ENCODE assay signal across 8 cellular contexts in genomic region chr2:112884869-112885502, GRCh38. TPM values are rescaled to one million over a fixed set of nuclear protein-coding genes. Genes with fewer than 3 reads are reported as not detected.
DNase-seq lines count a peak whose midpoint lies in the region; ATAC-seq, FAIRE-seq and TF ChIP-seq lines count a peak whose summit lies in the region.

No MANE protein-coding gene starts in this region.

- no peaks in the 10 kb centered on the region for H3K9me2 ChIP-seq in MM.1S (replicated peaks; ENCODE audit: insufficient read depth, low read length)

- no peaks in the 10 kb centered on the region for H3K36me3 Mint-ChIP-seq in CD8-positive, alpha-beta T cell
- no peaks in the 10 kb centered on the region for H3K36me3 Mint-ChIP-seq in stimulated activated memory B cell treated with anti-CD40 and anti-IgM and Interleukin-4, amounts not matched to agents 10 μg/mL and 1 μg/mL and 100 μg/mL, for 72 hours

- H3K9me3 ChIP-seq in CD8-positive, alpha-beta T cell (ENCODE audit: low read length): no peaks in the 10 kb centered on the region
- H3K9me3 ChIP-seq in MM.1S (replicated peaks; ENCODE audit: insufficient read depth, low read length) (no peaks in the 10 kb centered on the region), colonic mucosa (no peaks in the 10 kb centered on the region)

- H3K27ac ChIP-seq in CD8-positive, alpha-beta T cell (ENCODE audit: low read depth, low read length): no peak overlapping the region
- H3K27ac ChIP-seq in MM.1S (ENCODE audit: low read length): no peak overlapping the region; the same call in 1 of the 2 replicates
- no peak overlapping the region for H3K27ac ChIP-seq in colonic mucosa

- CTCF ChIA-PET in CD8-positive, alpha-beta T cell (lab: Charles Lee): interaction anchor here (0.6 to 3.6 kb wide), 22 partner anchors 8 to 863 kb away, joined by 3 to 44 read pairs (median 4); no protein-coding TSS in a partner anchor

- peaks cover 5% of the 10 kb centered on the region for H3K4me1 ChIP-seq in CD8-positive, alpha-beta T cell (ENCODE audit: insufficient read depth, low read length)
- H3K4me1 ChIP-seq in MM.1S (ENCODE audit: low read length) (peaks cover 29% of the 10 kb centered on the region), colonic mucosa (peaks cover under 1% of the 10 kb centered on the region)

- no peak overlapping the region for H3K4me3 ChIP-seq in CD8-positive, alpha-beta T cell (ENCODE audit: low read depth, low read length)
- H3K4me3 ChIP-seq in MM.1S (ENCODE audit: low read length) (peak overlapping the region; percentile 29; the same call in 1 of the 2 replicates), colonic mucosa (no peak overlapping the region)

- H3K4me1 Mint-ChIP-seq in CD8-positive, alpha-beta T cell (ENCODE audit: low read depth): peaks cover 12% of the 10 kb centered on the region
- H3K4me1 Mint-ChIP-seq in stimulated activated memory B cell treated with anti-CD40 and anti-IgM and Interleukin-4, amounts not matched to agents 10 μg/mL and 1 μg/mL and 100 μg/mL, for 72 hours: peaks cover 28% of the 10 kb centered on the region

- H2AFZ ChIP-seq in MM.1S (ENCODE audit: low read length): peak overlapping the region; percentile 74

- TF ChIP-seq CTCF in CD8-positive, alpha-beta T cell (IDR thresholded peaks at IDR 0.05): peak; percentile 83
- TF ChIP-seq CTCF in MM.1S (IDR thresholded peaks at IDR 0.05; ENCODE audit: low read length): peak; percentile 96
- TF ChIP-seq CTCF in colonic mucosa (IDR thresholded peaks at IDR 0.05): peak; percentile 97

- H3K4me2 ChIP-seq in MM.1S (ENCODE audit: low read depth, low read length): peak overlapping the region; percentile 76

- H3F3A ChIP-seq in MM.1S (ENCODE audit: insufficient read depth, low read length): peaks cover 17% of the 10 kb centered on the region

- no peak overlapping the region for H3K4me3 Mint-ChIP-seq in CD8-positive, alpha-beta T cell
- no peak overlapping the region for H3K4me3 Mint-ChIP-seq in stimulated activated memory B cell treated with anti-CD40 and anti-IgM and Interleukin-4, amounts not matched to agents 10 μg/mL and 1 μg/mL and 100 μg/mL, for 72 hours

- DNase-seq in CD8-positive, alpha-beta T cell: peak; percentile 40 to 73 (median 57)
- DNase-seq in MM.1S (peak; percentile 80), colonic mucosa (peak; percentile 86), midbrain (lab: John Stamatoyannopoulos, UW) (peak; percentile 10), urothelium cell line (ENCODE audit: low spot score) (no peak)

- no peaks in the 10 kb centered on the region for H3K27me3 ChIP-seq in CD8-positive, alpha-beta T cell (ENCODE audit: insufficient read depth, low read length)
- no peaks in the 10 kb centered on the region for H3K27me3 ChIP-seq in MM.1S (replicated peaks; ENCODE audit: insufficient read depth, low read length)
- H3K27me3 ChIP-seq in colonic mucosa: no peaks in the 10 kb centered on the region

- H3K9me3 Mint-ChIP-seq in CD8-positive, alpha-beta T cell: no peaks in the 10 kb centered on the region
- no peaks in the 10 kb centered on the region for H3K9me3 Mint-ChIP-seq in stimulated activated memory B cell treated with anti-CD40 and anti-IgM and Interleukin-4, amounts not matched to agents 10 μg/mL and 1 μg/mL and 100 μg/mL, for 72 hours

- intact Hi-C loops in CD8-positive, alpha-beta T cell (cut with DNase I, micrococcal nuclease): loop anchor here (1.0 kb wide), 2 partner anchors 136 to 285 kb away; no protein-coding TSS in a partner anchor
- intact Hi-C loops in colonic mucosa (cut with DNase I): loop anchor here (5.0 kb wide), 2 partner anchors 57 to 138 kb away; no protein-coding TSS in a partner anchor

- no peaks in the 10 kb centered on the region for H3K79me2 ChIP-seq in MM.1S (ENCODE audit: low read length)

- H3K9ac ChIP-seq in MM.1S (ENCODE audit: low read length) (peak overlapping the region; percentile 35; the same call in 1 of the 2 replicates), colonic mucosa (ENCODE audit: low read depth in 2 of 2, low read length in 2 of 2) (no peak overlapping the region)

- POLR2A ChIA-PET in CD8-positive, alpha-beta T cell (lab: Charles Lee): interaction anchor here (1.0 kb wide), 1 partner anchor 135 kb away, joined by 3 read pairs; no protein-coding TSS in a partner anchor

- H3K27ac Mint-ChIP-seq in CD8-positive, alpha-beta T cell: no peak overlapping the region
- H3K27ac Mint-ChIP-seq in stimulated activated memory B cell treated with anti-CD40 and anti-IgM and Interleukin-4, amounts not matched to agents 10 μg/mL and 1 μg/mL and 100 μg/mL, for 72 hours: no peak overlapping the region

- ATAC-seq in CD8-positive, alpha-beta T cell: peak; percentile 78
- ATAC-seq in GM21367 (IDR thresholded peaks at IDR 0.05; ENCODE audit: unreplicated experiment): peak; percentile 56
- peak; percentile 73 to 76 for ATAC-seq in activated CD4-positive, CD25-positive, alpha-beta regulatory T cell treated with anti-CD3 and anti-CD28 coated beads, Interleukin-2, amount 50 U/mL, for 24 hours
- peak; percentile 62 for ATAC-seq in stimulated activated memory B cell treated with anti-CD40 and anti-IgM and Interleukin-4, amounts not matched to agents 10 μg/mL and 1 μg/mL and 100 μg/mL, for 72 hours

- no peaks in the 10 kb centered on the region for H3K27me3 Mint-ChIP-seq in CD8-positive, alpha-beta T cell (ENCODE audit: low read depth)
- no peaks in the 10 kb centered on the region for H3K27me3 Mint-ChIP-seq in stimulated activated memory B cell treated with anti-CD40 and anti-IgM and Interleukin-4, amounts not matched to agents 10 μg/mL and 1 μg/mL and 100 μg/mL, for 72 hours

- FAIRE-seq in urothelium cell line (lab: Jason Lieb, UNC): no peak

- no peaks in the 10 kb centered on the region for H4K20me1 ChIP-seq in MM.1S (ENCODE audit: insufficient read depth, low read length)

- no peaks in the 10 kb centered on the region for H3K36me3 ChIP-seq in CD8-positive, alpha-beta T cell (ENCODE audit: insufficient read depth, low read length)
- H3K36me3 ChIP-seq in MM.1S (replicated peaks; ENCODE audit: insufficient read depth, low read length) (no peaks in the 10 kb centered on the region), colonic mucosa (no peaks in the 10 kb centered on the region)

RNA-seq across cellular contexts. Expression of gene IL37, which starts 26.0 kb away (rescaled TPM):
- total RNA-seq in CD8-positive, alpha-beta T cell: not detected
- under 1 TPM in 1 of 2 donors, not detected in 1; 0.99 TPM for total RNA-seq in colonic mucosa

RNA-seq across cellular contexts. Expression of gene IL1B, which starts 48.4 kb away (rescaled TPM):
- under 1 TPM in 1 of 2 experiments, not detected in 1; 0.81 TPM for total RNA-seq in CD8-positive, alpha-beta T cell
- 1 to 10 TPM; 1.6 to 5.7 TPM for total RNA-seq in colonic mucosa
